ENCODE assay signal across 17 cellular contexts in genomic region chr10:102757323-102757722, GRCh38.
"Had no signal": no experiment of that assay in that cellular context is flagged by ENCODE, and none has a peak within 500 bp of the region (broad histone marks: within the 10 kb centered on the region; RNA-seq: fewer than 3 reads in every experiment).

No MANE protein-coding gene starts in this region.

- DNase-seq: activated CD8-positive, alpha-beta memory T cell treated with anti-CD3 and anti-CD28 coated beads, Interleukin-2, amount 10 ng/mL, durations not matched to agents 7 days and 5 days; activated naive CD4-positive, alpha-beta T cell treated with anti-CD3 and anti-CD28 coated beads, Interleukin-2, amount 10 ng/mL, durations not matched to agents 7 days and 5 days; activated T-cell treated with anti-CD3 and anti-CD28 coated beads, Interleukin-2, amount 50 U/mL, for 1 hour; foreskin keratinocyte; glutamatergic neuron; hypothalamus; kidney glomerular epithelial cell; mesenchymal stem cell; stimulated activated CD4-positive, alpha-beta T cell treated with anti-CD3 and anti-CD28 coated beads, Interleukin-12 subunit alpha, Interleukin-12 subunit beta, amount 100 ng/mL, for 4 hours; stimulated activated CD4-positive, alpha-beta T cell treated with anti-CD3 and anti-CD28 coated beads, Interleukin-2, amount 100 ng/mL, for 24 hours; T-cell; T-helper 9 cell; thyroid gland had no signal

- H3K4me3 ChIP-seq: cardiac muscle cell, thyroid gland had no signal

- H3K36me3 ChIP-seq: cardiac muscle cell, thyroid gland had no signal

- H3K27me3 Mint-ChIP-seq: activated CD8-positive, alpha-beta memory T cell treated with anti-CD3 and anti-CD28 coated beads, Interleukin-2, amount 10 ng/mL, durations not matched to agents 7 days and 5 days; activated naive CD4-positive, alpha-beta T cell treated with anti-CD3 and anti-CD28 coated beads, Interleukin-2, amount 10 ng/mL, durations not matched to agents 7 days and 5 days; T-cell had no signal

- H3K4me1 ChIP-seq: foreskin keratinocyte had no signal

- H3K9me3 Mint-ChIP-seq: activated naive CD4-positive, alpha-beta T cell treated with anti-CD3 and anti-CD28 coated beads, Interleukin-2, amount 10 ng/mL, durations not matched to agents 7 days and 5 days; neural crest cell; T-cell had no signal

- H3K27ac ChIP-seq: foreskin keratinocyte had no signal

- H3K27me3 ChIP-seq: cardiac muscle cell, foreskin keratinocyte, thyroid gland had no signal

- H3K4me3 Mint-ChIP-seq: activated CD8-positive, alpha-beta memory T cell treated with anti-CD3 and anti-CD28 coated beads, Interleukin-2, amount 10 ng/mL, durations not matched to agents 7 days and 5 days; activated naive CD4-positive, alpha-beta T cell treated with anti-CD3 and anti-CD28 coated beads, Interleukin-2, amount 10 ng/mL, durations not matched to agents 7 days and 5 days; neural crest cell; T-cell had no signal

- H3K9me3 ChIP-seq: thyroid gland had no signal

- H3K27ac Mint-ChIP-seq: activated CD8-positive, alpha-beta memory T cell treated with anti-CD3 and anti-CD28 coated beads, Interleukin-2, amount 10 ng/mL, durations not matched to agents 7 days and 5 days; activated naive CD4-positive, alpha-beta T cell treated with anti-CD3 and anti-CD28 coated beads, Interleukin-2, amount 10 ng/mL, durations not matched to agents 7 days and 5 days; activated T-helper 2 cell treated with anti-CD3 and anti-CD28 coated beads, Interferon-gamma antibody, Interleukin-2, Interleukin-4, amounts not matched to agents 10 μg/mL and 5 μg/mL and 100 μg/mL, durations not matched to agents 14 hours and 24 hours and 36 hours; T-cell had no signal

- ATAC-seq: activated CD4-positive, CD25-positive, alpha-beta regulatory T cell treated with anti-CD3 and anti-CD28 coated beads, Interleukin-2, amount 50 U/mL, for 24 hours; activated CD8-positive, alpha-beta memory T cell treated with anti-CD3 and anti-CD28 coated beads, Interleukin-2, amount 10 ng/mL, durations not matched to agents 7 days and 5 days; foreskin keratinocyte; T-cell had no signal
